In the genomic region with DNA sequence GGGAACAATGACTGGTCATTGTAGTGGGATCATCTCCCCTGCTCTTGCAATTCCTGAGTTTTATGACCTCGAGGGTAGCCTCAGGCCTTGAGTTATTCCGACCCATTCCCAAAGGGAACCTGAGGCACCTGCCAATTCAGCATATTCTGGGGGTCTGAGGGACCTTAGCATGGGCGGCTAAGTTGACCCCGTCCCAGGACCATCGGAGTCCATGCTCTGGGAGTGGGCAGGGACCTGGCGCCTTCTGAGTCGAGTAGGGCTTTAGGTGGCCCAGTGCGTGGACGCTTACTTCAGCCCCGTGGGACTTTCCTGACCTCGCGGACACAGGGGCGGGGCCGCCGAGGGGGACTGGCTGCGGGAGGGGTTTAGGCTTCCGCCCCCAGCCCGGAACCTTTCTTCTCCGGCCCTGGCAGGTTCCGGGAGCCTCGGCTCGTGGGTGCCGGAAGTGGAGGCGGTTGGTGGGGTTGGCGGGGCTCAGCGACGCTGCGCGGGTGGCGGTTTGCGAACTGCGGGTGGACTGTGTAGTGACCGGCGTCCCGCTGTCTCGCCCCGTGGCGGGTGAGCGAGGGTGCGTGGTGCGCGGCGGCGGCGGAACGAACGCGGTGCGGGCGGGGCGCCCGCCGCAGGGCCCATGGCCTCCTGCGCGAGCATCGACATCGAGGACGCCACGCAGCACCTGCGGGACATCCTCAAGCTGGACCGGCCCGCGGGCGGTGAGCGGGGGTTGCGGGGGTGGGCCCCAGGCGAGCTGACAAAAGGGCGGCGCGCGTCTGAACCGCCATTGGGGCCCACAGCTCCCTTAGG, we compare ENCODE assay signal across 8 cellular contexts. TPM values are rescaled to one million over a fixed set of nuclear protein-coding genes. Genes with fewer than 3 reads are reported as not detected.
DNase-seq lines count a peak whose midpoint lies in the region; ATAC-seq and TF ChIP-seq lines count a peak whose summit lies in the region.

A gene with protein sequence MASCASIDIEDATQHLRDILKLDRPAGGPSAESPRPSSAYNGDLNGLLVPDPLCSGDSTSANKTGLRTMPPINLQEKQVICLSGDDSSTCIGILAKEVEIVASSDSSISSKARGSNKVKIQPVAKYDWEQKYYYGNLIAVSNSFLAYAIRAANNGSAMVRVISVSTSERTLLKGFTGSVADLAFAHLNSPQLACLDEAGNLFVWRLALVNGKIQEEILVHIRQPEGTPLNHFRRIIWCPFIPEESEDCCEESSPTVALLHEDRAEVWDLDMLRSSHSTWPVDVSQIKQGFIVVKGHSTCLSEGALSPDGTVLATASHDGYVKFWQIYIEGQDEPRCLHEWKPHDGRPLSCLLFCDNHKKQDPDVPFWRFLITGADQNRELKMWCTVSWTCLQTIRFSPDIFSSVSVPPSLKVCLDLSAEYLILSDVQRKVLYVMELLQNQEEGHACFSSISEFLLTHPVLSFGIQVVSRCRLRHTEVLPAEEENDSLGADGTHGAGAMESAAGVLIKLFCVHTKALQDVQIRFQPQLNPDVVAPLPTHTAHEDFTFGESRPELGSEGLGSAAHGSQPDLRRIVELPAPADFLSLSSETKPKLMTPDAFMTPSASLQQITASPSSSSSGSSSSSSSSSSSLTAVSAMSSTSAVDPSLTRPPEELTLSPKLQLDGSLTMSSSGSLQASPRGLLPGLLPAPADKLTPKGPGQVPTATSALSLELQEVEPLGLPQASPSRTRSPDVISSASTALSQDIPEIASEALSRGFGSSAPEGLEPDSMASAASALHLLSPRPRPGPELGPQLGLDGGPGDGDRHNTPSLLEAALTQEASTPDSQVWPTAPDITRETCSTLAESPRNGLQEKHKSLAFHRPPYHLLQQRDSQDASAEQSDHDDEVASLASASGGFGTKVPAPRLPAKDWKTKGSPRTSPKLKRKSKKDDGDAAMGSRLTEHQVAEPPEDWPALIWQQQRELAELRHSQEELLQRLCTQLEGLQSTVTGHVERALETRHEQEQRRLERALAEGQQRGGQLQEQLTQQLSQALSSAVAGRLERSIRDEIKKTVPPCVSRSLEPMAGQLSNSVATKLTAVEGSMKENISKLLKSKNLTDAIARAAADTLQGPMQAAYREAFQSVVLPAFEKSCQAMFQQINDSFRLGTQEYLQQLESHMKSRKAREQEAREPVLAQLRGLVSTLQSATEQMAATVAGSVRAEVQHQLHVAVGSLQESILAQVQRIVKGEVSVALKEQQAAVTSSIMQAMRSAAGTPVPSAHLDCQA (N-terminal part only) (plus strand): TSS at position 422 of the 804 bp plus-strand sequence. CDS start 210 bp downstream, at position 632.

- no peaks in the 10 kb centered on the region for H3K27me3 ChIP-seq in ovary
- H3K27me3 ChIP-seq in thymus (ENCODE audit: control insufficient read depth, insufficient read depth), result no peaks in the 10 kb centered on the region

- WGBS in ovary, 3 donors, result 1 to 2% (median 2%) methylated on average over 57 to 72 of the region's 72 CpGs
- WGBS in thymus, result 3% methylated on average over 72 of the region's 72 CpGs

- peak; percentile 60 for ATAC-seq in GM21526 (IDR thresholded peaks at IDR 0.05; ENCODE audit: low FRiP score, unreplicated experiment)
- ATAC-seq in Right ventricle myocardium inferior, result peak; percentile 88

- TF ChIP-seq EP300 in Ishikawa (IDR thresholded peaks at IDR 0.05; ENCODE audit: borderline replicate concordance), result 0 out of 2 replicates have a peak, but pooled peaks have one; percentile 46
- no peak for TF ChIP-seq EP300 in ovary (IDR thresholded peaks at IDR 0.05)

- peak within 1 kb of the TSS; percentile 89 for H3K4me3 ChIP-seq in ovary
- H3K4me3 ChIP-seq in thymus (ENCODE audit: low read length), result peak within 1 kb of the TSS; percentile 86

- H3K4me1 ChIP-seq in ovary (ENCODE audit: insufficient read depth) (peaks cover 6% of the 10 kb centered on the region), thymus (ENCODE audit: control insufficient read depth, insufficient read depth, low read length) (peaks cover 13% of the 10 kb centered on the region)

- peak in 1 of 3 donors; percentile 12 for TF ChIP-seq CTCF in ovary (IDR thresholded peaks at IDR 0.05)

- peak; percentile 20 for DNase-seq in DMS53 treated with DMSO at 0.1 percent for 48 hours (lab: John Stamatoyannopoulos, UW; ENCODE audit: unreplicated experiment)
- DNase-seq in SW 1271 (lab: John Stamatoyannopoulos, UW), result peak; percentile 35 to 73
- DNase-seq in activated naive CD8-positive, alpha-beta T cell treated with anti-CD3 and anti-CD28 coated beads, Interleukin-2, amount 50 U/mL, for 16 hours (ENCODE audit: low read depth, low spot score), result peak; percentile 65
- DNase-seq in Right ventricle myocardium inferior (ENCODE audit: missing footprints), result peak; percentile 94
- DNase-seq in ovary, result peak; percentile 75 to 88 (median 84)

- H3K36me3 ChIP-seq in ovary (no peaks in the 10 kb centered on the region), thymus (ENCODE audit: control insufficient read depth, insufficient read depth) (peaks cover 47% of the 10 kb centered on the region)

- H3K27ac ChIP-seq in ovary, result peak within 1 kb of the TSS; percentile 37 to 47
- H3K27ac ChIP-seq in thymus (ENCODE audit: low read depth), result peak within 1 kb of the TSS; percentile 83

- TF ChIP-seq RAD21 in Ishikawa (IDR thresholded peaks at IDR 0.05; ENCODE audit: low read depth), result no peak

- intact Hi-C loops in Right ventricle myocardium inferior (cut with DNase I), result loop anchor here (2.0 kb wide), 1 partner anchor 26 kb away; a partner anchor contains a TSS
- intact Hi-C loops in ovary (cut with DNase I), result no loop called here

- TF ChIP-seq POLR2A in ovary (IDR thresholded peaks at IDR 0.05), result peak; percentile 59

- H3K9me3 ChIP-seq in ovary (no peaks in the 10 kb centered on the region), thymus (ENCODE audit: control insufficient read depth) (no peaks in the 10 kb centered on the region)

TF ChIP-seq in Ishikawa, 13 proteins besides CTCF, POLR2A, EP300 and RAD21:
- TF ChIP-seq EGR1 (IDR thresholded peaks at IDR 0.05) (peak; percentile 95), TEAD4 (IDR thresholded peaks at IDR 0.05) (peak; percentile 26; the same call in 1 of the 2 replicates), CREB1 (IDR thresholded peaks at IDR 0.05; ENCODE audit: low read depth) (no peak), FOXM1 (IDR thresholded peaks at IDR 0.05; ENCODE audit: borderline replicate concordance, low read depth) (no peak), YY1 (IDR thresholded peaks at IDR 0.05; ENCODE audit: low read depth) (peak; percentile 61; the same call in 1 of the 2 replicates), TAF1 (IDR thresholded peaks at IDR 0.05; ENCODE audit: low read depth) (peak; percentile 91), TCF12 (IDR thresholded peaks at IDR 0.05; ENCODE audit: low read depth) (peak; percentile 51), CEBPB (IDR thresholded peaks at IDR 0.05) (peak; percentile 28; the same call in 1 of the 2 replicates), NFIC (IDR thresholded peaks at IDR 0.05) (peak; percentile 25; the same call in 1 of the 2 replicates), ZBTB7A (IDR thresholded peaks at IDR 0.05; ENCODE audit: low read depth) (0 out of 2 replicates have a peak, but pooled peaks have one; percentile 26)
- TF ChIP-seq, protein P1, sequence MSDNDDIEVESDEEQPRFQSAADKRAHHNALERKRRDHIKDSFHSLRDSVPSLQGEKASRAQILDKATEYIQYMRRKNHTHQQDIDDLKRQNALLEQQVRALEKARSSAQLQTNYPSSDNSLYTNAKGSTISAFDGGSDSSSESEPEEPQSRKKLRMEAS (IDR thresholded peaks at IDR 0.05), result peak; percentile 78
- TF ChIP-seq, protein P2, sequence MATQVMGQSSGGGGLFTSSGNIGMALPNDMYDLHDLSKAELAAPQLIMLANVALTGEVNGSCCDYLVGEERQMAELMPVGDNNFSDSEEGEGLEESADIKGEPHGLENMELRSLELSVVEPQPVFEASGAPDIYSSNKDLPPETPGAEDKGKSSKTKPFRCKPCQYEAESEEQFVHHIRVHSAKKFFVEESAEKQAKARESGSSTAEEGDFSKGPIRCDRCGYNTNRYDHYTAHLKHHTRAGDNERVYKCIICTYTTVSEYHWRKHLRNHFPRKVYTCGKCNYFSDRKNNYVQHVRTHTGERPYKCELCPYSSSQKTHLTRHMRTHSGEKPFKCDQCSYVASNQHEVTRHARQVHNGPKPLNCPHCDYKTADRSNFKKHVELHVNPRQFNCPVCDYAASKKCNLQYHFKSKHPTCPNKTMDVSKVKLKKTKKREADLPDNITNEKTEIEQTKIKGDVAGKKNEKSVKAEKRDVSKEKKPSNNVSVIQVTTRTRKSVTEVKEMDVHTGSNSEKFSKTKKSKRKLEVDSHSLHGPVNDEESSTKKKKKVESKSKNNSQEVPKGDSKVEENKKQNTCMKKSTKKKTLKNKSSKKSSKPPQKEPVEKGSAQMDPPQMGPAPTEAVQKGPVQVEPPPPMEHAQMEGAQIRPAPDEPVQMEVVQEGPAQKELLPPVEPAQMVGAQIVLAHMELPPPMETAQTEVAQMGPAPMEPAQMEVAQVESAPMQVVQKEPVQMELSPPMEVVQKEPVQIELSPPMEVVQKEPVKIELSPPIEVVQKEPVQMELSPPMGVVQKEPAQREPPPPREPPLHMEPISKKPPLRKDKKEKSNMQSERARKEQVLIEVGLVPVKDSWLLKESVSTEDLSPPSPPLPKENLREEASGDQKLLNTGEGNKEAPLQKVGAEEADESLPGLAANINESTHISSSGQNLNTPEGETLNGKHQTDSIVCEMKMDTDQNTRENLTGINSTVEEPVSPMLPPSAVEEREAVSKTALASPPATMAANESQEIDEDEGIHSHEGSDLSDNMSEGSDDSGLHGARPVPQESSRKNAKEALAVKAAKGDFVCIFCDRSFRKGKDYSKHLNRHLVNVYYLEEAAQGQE (IDR thresholded peaks at IDR 0.05; ENCODE audit: low read depth), result no peak
- TF ChIP-seq, protein P3, sequence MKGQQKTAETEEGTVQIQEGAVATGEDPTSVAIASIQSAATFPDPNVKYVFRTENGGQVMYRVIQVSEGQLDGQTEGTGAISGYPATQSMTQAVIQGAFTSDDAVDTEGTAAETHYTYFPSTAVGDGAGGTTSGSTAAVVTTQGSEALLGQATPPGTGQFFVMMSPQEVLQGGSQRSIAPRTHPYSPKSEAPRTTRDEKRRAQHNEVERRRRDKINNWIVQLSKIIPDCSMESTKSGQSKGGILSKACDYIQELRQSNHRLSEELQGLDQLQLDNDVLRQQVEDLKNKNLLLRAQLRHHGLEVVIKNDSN (IDR thresholded peaks at IDR 0.05), result peak; percentile 63

RNA-seq across cellular contexts. Expression of the gene that starts here (rescaled TPM):
- total RNA-seq in Right ventricle myocardium inferior, result 35.4 TPM
- 10 to 100 TPM; 34.7 to 65.3 (median 54.0) TPM for total RNA-seq in ovary
- polyA plus RNA-seq in ovary, result 10 to 100 TPM; 29.8 to 37.9 TPM
- polyA plus RNA-seq in thymus, result 45.0 TPM

Comparison
In these comparisons a context has a peak if more than half of its experiments do, and no peak if none do; other contexts are left out.
1. Peak in every context shown above with its lines: DNase-seq, ATAC-seq, H3K4me3 ChIP-seq and H3K27ac ChIP-seq.
2. DNase-seq: peak in every context shown above with its lines; median percentile 94 in Right ventricle myocardium inferior; 84 in ovary; 65 in activated naive CD8-positive, alpha-beta T cell treated with anti-CD3 and anti-CD28 coated beads, Interleukin-2, amount 50 U/mL, for 16 hours; 54 in SW 1271; 20 in DMS53 treated with DMSO at 0.1 percent for 48 hours.